ENCODE assay signal across 8 cellular contexts in genomic region chr4:149914521-149915115, GRCh38.
A peak's percentile ranks its signal among the peaks of the same experiment; 100 is the strongest.
DNase-seq lines count a peak whose midpoint lies in the region; ATAC-seq and TF ChIP-seq lines count a peak whose summit lies in the region.

No MANE protein-coding gene starts in this region.

- no peak overlapping the region for H3K9ac ChIP-seq in OCI-LY1 (ENCODE audit: low read length)

- no peak overlapping the region for H2AFZ ChIP-seq in OCI-LY1 (ENCODE audit: low read length)
- no peak overlapping the region for H2AFZ ChIP-seq in osteoblast (ENCODE audit: low read length)

- ATAC-seq in HG03342 (IDR thresholded peaks at IDR 0.05; ENCODE audit: unreplicated experiment), result peak; percentile 95

- no peaks in the 10 kb centered on the region for H3K36me3 ChIP-seq in OCI-LY1 (ENCODE audit: insufficient read depth, low read length)
- H3K36me3 ChIP-seq in osteoblast (ENCODE audit: insufficient read depth, low read length), result no peaks in the 10 kb centered on the region
- H3K36me3 ChIP-seq in spleen, result no peaks in the 10 kb centered on the region

- no peaks in the 10 kb centered on the region for H3K27me3 ChIP-seq in OCI-LY1 (ENCODE audit: insufficient read depth, low read length)
- no peaks in the 10 kb centered on the region for H3K27me3 ChIP-seq in osteoblast (ENCODE audit: insufficient read depth, low read length)
- no peaks in the 10 kb centered on the region for H3K27me3 ChIP-seq in spleen (replicated peaks in 1 of 7)

- peak; percentile 30 for DNase-seq in NK-92 treated with Interleukin-12 subunit alpha and Interleukin-12 subunit beta, amount 100 ng/mL, for 24 hours (lab: John Stamatoyannopoulos, UW)
- no peak for DNase-seq in NK-92 (lab: John Stamatoyannopoulos, UW; ENCODE audit: unreplicated experiment)
- DNase-seq in GM19238 (ENCODE audit: insufficient read length, low spot score), result peak; percentile 3
- peak; percentile 17 to 66 for DNase-seq in dermis microvascular lymphatic vessel endothelial cell (ENCODE audit: low read depth in 2 of 2)
- DNase-seq in osteoblast (ENCODE audit: insufficient read length, low spot score, missing footprints), result peak; percentile 60
- DNase-seq in spleen, result no peak

- H3K4me2 ChIP-seq in OCI-LY1 (ENCODE audit: low read length), result no peak overlapping the region
- no peak overlapping the region for H3K4me2 ChIP-seq in osteoblast (ENCODE audit: insufficient read depth, low read length)

- H3K9me3 ChIP-seq in OCI-LY1 (ENCODE audit: low read length) (no peaks in the 10 kb centered on the region), osteoblast (ENCODE audit: low read depth, low read length) (no peaks in the 10 kb centered on the region), spleen (no peaks in the 10 kb centered on the region)

- 27 to 33% (median 28%) methylated on average over 5 of the region's 5 CpGs for WGBS in spleen, 5 donors

- TF ChIP-seq CTCF in OCI-LY1 (IDR thresholded peaks at IDR 0.05; ENCODE audit: low read length) (peak; percentile 87), osteoblast (IDR thresholded peaks at IDR 0.05; ENCODE audit: extremely low read depth, low read depth, low read length) (peak; percentile 90), spleen (IDR thresholded peaks at IDR 0.05 in 8 of 11, conservative IDR thresholded peaks at IDR 0.05 in 3 of 11) (peak in 4 of 11 experiments; percentile 41 to 55 (median 48))

- H3K27ac ChIP-seq in OCI-LY1 (ENCODE audit: low read depth, low read length, poor library complexity, severe bottlenecking), result no peak overlapping the region
- H3K27ac ChIP-seq in osteoblast (ENCODE audit: low read depth, low read length), result no peak overlapping the region
- no peak overlapping the region for H3K27ac ChIP-seq in spleen

- H3K79me2 ChIP-seq in OCI-LY1 (ENCODE audit: insufficient read depth, low read length) (no peaks in the 10 kb centered on the region), osteoblast (ENCODE audit: insufficient read depth, low read length) (no peaks in the 10 kb centered on the region)

- H3K4me1 ChIP-seq in OCI-LY1 (ENCODE audit: insufficient read depth, low read length, severe bottlenecking), result no peaks in the 10 kb centered on the region
- H3K4me1 ChIP-seq in osteoblast (ENCODE audit: insufficient read depth, low read length), result no peaks in the 10 kb centered on the region
- no peaks in the 10 kb centered on the region for H3K4me1 ChIP-seq in spleen

- H3K9me2 ChIP-seq in OCI-LY1 (ENCODE audit: low read depth, low read length), result no peaks in the 10 kb centered on the region

- intact Hi-C loops in spleen (cut with DNase I; ENCODE audit: low total_unique reads), result no loop called here

- no peaks in the 10 kb centered on the region for H3F3A ChIP-seq in OCI-LY1 (ENCODE audit: insufficient read depth, low read length)

- H4K20me1 ChIP-seq in OCI-LY1 (ENCODE audit: insufficient read depth, low read length), result no peaks in the 10 kb centered on the region
- no peaks in the 10 kb centered on the region for H4K20me1 ChIP-seq in osteoblast (ENCODE audit: insufficient read depth, low read length)

- no peak for TF ChIP-seq POLR2A in spleen (IDR thresholded peaks at IDR 0.05)

- H3K4me3 ChIP-seq in OCI-LY1 (ENCODE audit: low read depth, low read length, poor library complexity, severe bottlenecking), result no peak overlapping the region
- no peak overlapping the region for H3K4me3 ChIP-seq in osteoblast (ENCODE audit: insufficient read depth, low read length)
- H3K4me3 ChIP-seq in spleen, result no peak overlapping the region

Comparison
In these comparisons a context has a peak if more than half of its experiments do, and no peak if none do; other contexts are left out.
1. DNase-seq: peak in NK-92 treated with Interleukin-12 subunit alpha and Interleukin-12 subunit beta, amount 100 ng/mL, for 24 hours (single experiment), GM19238 (single experiment), dermis microvascular lymphatic vessel endothelial cell (2 of 2) and osteoblast (single experiment); none in NK-92 (single experiment) and spleen (single experiment).